In the genomic region with DNA sequence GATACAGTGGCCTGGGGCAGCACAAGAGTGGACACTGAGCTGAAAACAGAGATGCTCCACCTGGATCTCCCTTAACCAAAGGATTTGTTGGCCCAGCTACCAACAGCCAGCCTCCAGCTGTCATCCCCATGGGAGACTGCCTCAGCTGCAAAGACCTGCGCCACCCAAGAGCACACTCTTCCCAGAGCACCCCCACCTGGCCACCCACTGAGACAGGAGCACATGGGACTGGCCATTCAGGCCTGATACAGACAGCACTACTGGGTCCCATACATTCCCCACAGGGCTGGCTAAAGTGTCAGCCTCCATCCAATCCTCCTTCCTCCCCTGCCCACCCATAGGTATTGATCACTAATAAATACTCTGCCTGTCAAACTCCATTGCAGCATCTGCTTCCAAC, we compare ENCODE assay signal across 17 cellular contexts.
DNase-seq lines count a peak whose midpoint lies in the region; ATAC-seq and TF ChIP-seq lines count a peak whose summit lies in the region.
"Had no signal": no experiment of that assay in that cellular context is flagged by ENCODE, and none has a peak within 500 bp of the region (broad histone marks: within the 10 kb centered on the region; RNA-seq: fewer than 3 reads in every experiment).

No MANE protein-coding gene starts in this region.

- H3K27ac ChIP-seq in SJCRH30 (no peak overlapping the region), coronary artery (no peak overlapping the region), neuronal stem cell (replicated peaks; ENCODE audit: low read length) (no peak overlapping the region)

- H3K4me3 ChIP-seq in SJCRH30 (no peak overlapping the region), coronary artery (no peak overlapping the region), neuronal stem cell (ENCODE audit: low read length in 2 of 2) (no peak overlapping the region)
- H3K4me3 ChIP-seq: HAP-1 had no signal

- ATAC-seq in activated naive CD8-positive, alpha-beta T cell treated with anti-CD3 and anti-CD28 coated beads, Interleukin-2, amount 10 ng/mL, durations not matched to agents 7 days and 5 days (ENCODE audit: low read depth), result no peak
- no peak for ATAC-seq in activated naive CD8-positive, alpha-beta T cell treated with anti-CD3 and anti-CD28 coated beads, Interleukin-2, amount 50 U/mL, for 24 hours

- no peak for TF ChIP-seq CTCF in coronary artery (IDR thresholded peaks at IDR 0.05)

- peaks cover 16% of the 10 kb centered on the region for H3K9me3 Mint-ChIP-seq in activated naive CD8-positive, alpha-beta T cell treated with anti-CD3 and anti-CD28 coated beads, Interleukin-2, amount 10 ng/mL, durations not matched to agents 7 days and 5 days
- peaks cover 6% of the 10 kb centered on the region for H3K9me3 Mint-ChIP-seq in activated naive CD8-positive, alpha-beta T cell treated with anti-CD3 and anti-CD28 coated beads, Interleukin-2, amount 50 U/mL, for 24 hours

- no peak overlapping the region for H4K91ac ChIP-seq in neuronal stem cell (ENCODE audit: low read depth, low read length, poor library complexity)

- H3K4me1 Mint-ChIP-seq in activated naive CD8-positive, alpha-beta T cell treated with anti-CD3 and anti-CD28 coated beads, Interleukin-2, amount 10 ng/mL, durations not matched to agents 7 days and 5 days, result peaks cover 5% of the 10 kb centered on the region
- peaks cover 5% of the 10 kb centered on the region for H3K4me1 Mint-ChIP-seq in activated naive CD8-positive, alpha-beta T cell treated with anti-CD3 and anti-CD28 coated beads, Interleukin-2, amount 50 U/mL, for 24 hours

- no peak overlapping the region for H3K27ac Mint-ChIP-seq in activated naive CD8-positive, alpha-beta T cell treated with anti-CD3 and anti-CD28 coated beads, Interleukin-2, amount 10 ng/mL, durations not matched to agents 7 days and 5 days
- H3K27ac Mint-ChIP-seq in activated naive CD8-positive, alpha-beta T cell treated with anti-CD3 and anti-CD28 coated beads, Interleukin-2, amount 50 U/mL, for 24 hours, result no peak overlapping the region
- H3K27ac Mint-ChIP-seq: CD4-positive, alpha-beta memory T cell had no signal

- no peak overlapping the region for H3K14ac ChIP-seq in neuronal stem cell (ENCODE audit: low read length)

- H3K27me3 Mint-ChIP-seq in activated naive CD8-positive, alpha-beta T cell treated with anti-CD3 and anti-CD28 coated beads, Interleukin-2, amount 10 ng/mL, durations not matched to agents 7 days and 5 days, result no peaks in the 10 kb centered on the region
- no peaks in the 10 kb centered on the region for H3K27me3 Mint-ChIP-seq in activated naive CD8-positive, alpha-beta T cell treated with anti-CD3 and anti-CD28 coated beads, Interleukin-2, amount 50 U/mL, for 24 hours
- H3K27me3 Mint-ChIP-seq: CD4-positive, alpha-beta memory T cell had no signal

- H2BK12ac ChIP-seq in neuronal stem cell (ENCODE audit: low read length), result no peak overlapping the region

- peaks cover 11% of the 10 kb centered on the region for H3K36me3 Mint-ChIP-seq in activated naive CD8-positive, alpha-beta T cell treated with anti-CD3 and anti-CD28 coated beads, Interleukin-2, amount 10 ng/mL, durations not matched to agents 7 days and 5 days
- no peaks in the 10 kb centered on the region for H3K36me3 Mint-ChIP-seq in activated naive CD8-positive, alpha-beta T cell treated with anti-CD3 and anti-CD28 coated beads, Interleukin-2, amount 50 U/mL, for 24 hours (ENCODE audit: low read depth)
- H3K36me3 Mint-ChIP-seq: CD4-positive, alpha-beta memory T cell had no signal

- no peak overlapping the region for H3K4me2 ChIP-seq in neuronal stem cell (ENCODE audit: insufficient read depth, low read length, poor library complexity, severe bottlenecking)

- no peak overlapping the region for H3K23ac ChIP-seq in neuronal stem cell (ENCODE audit: low read depth, low read length, poor library complexity)

- H3K9ac ChIP-seq in neuronal stem cell (ENCODE audit: low read depth, low read length, poor library complexity), result no peak overlapping the region

- no CpG with 5 or more reads among the region's 1 CpG for WGBS in neuronal stem cell (ENCODE audit: extremely low coverage in 2 of 2, insufficient read length in 2 of 2, insufficient replicate concordance in 1 of 2), 2 donors

- no peak overlapping the region for H3K18ac ChIP-seq in neuronal stem cell (ENCODE audit: low read length)

- no peak overlapping the region for H2AFZ ChIP-seq in neuronal stem cell (ENCODE audit: low read length)

- POLR2A ChIA-PET in activated naive CD8-positive, alpha-beta T cell treated with anti-CD3 and anti-CD28 coated beads, Interleukin-2, amount 10 ng/mL, durations not matched to agents 7 days and 5 days (lab: Charles Lee), result interaction anchor here (1.1 kb wide), 1 partner anchor 20 kb away, joined by 3 read pairs; no protein-coding TSS in a partner anchor

- no peak overlapping the region for H2AK5ac ChIP-seq in neuronal stem cell (ENCODE audit: low read depth, low read length)

- peak overlapping the region; percentile 39 for H2BK15ac ChIP-seq in neuronal stem cell (ENCODE audit: low read length)

- H4K8ac ChIP-seq in neuronal stem cell (ENCODE audit: low read depth, low read length), result no peak overlapping the region

- no peaks in the 10 kb centered on the region for H3K79me1 ChIP-seq in neuronal stem cell (ENCODE audit: low read depth, low read length)

- H2BK120ac ChIP-seq in neuronal stem cell (ENCODE audit: low read depth, low read length), result no peak overlapping the region

- no peak overlapping the region for H2BK5ac ChIP-seq in neuronal stem cell (ENCODE audit: low read length)

- peak; percentile 10 for DNase-seq in activated naive CD8-positive, alpha-beta T cell treated with anti-CD3 and anti-CD28 coated beads, Interleukin-2, amount 10 ng/mL, durations not matched to agents 7 days and 5 days
- no peak for DNase-seq in activated naive CD8-positive, alpha-beta T cell treated with anti-CD3 and anti-CD28 coated beads, Interleukin-2, amount 50 U/mL, for 24 hours
- DNase-seq in SJCRH30 (peak; percentile 21 to 32), coronary artery (ENCODE audit: low spot score) (peak; percentile 54), neuronal stem cell (ENCODE audit: low spot score) (no peak), iPS-NIHi7 (ENCODE audit: extremely low spot score) (no peak), NCI-H1694 (lab: John Stamatoyannopoulos, UW) (no peak), NCI-H774 (lab: John Stamatoyannopoulos, UW) (no peak)
- DNase-seq: C1 segment of cervical spinal cord; Calu3; CD4-positive, alpha-beta memory T cell; COR-L47; DMS53; DMS79 treated with DMSO at 0.1 percent for 48 hours; GF-D8; GOT3 had no signal

- no peak overlapping the region for H3K4me3 Mint-ChIP-seq in activated naive CD8-positive, alpha-beta T cell treated with anti-CD3 and anti-CD28 coated beads, Interleukin-2, amount 10 ng/mL, durations not matched to agents 7 days and 5 days
- no peak overlapping the region for H3K4me3 Mint-ChIP-seq in activated naive CD8-positive, alpha-beta T cell treated with anti-CD3 and anti-CD28 coated beads, Interleukin-2, amount 50 U/mL, for 24 hours
- H3K4me3 Mint-ChIP-seq: CD4-positive, alpha-beta memory T cell had no signal

- no peak overlapping the region for H3K4ac ChIP-seq in neuronal stem cell (ENCODE audit: low read length)

- H3K36me3 ChIP-seq in SJCRH30 (no peaks in the 10 kb centered on the region), neuronal stem cell (replicated peaks in 1 of 2; ENCODE audit: control insufficient read depth in 2 of 2, insufficient read depth in 2 of 2, low read length in 2 of 2) (no peaks in the 10 kb centered on the region)
- H3K36me3 ChIP-seq: HAP-1 had no signal

- H3K27me3 ChIP-seq in SJCRH30 (no peaks in the 10 kb centered on the region), neuronal stem cell (ENCODE audit: control insufficient read depth in 3 of 3, insufficient read depth in 3 of 3, low read depth in 1 of 3, low read length in 3 of 3) (no peaks in the 10 kb centered on the region)

- no peaks in the 10 kb centered on the region for H3K9me3 ChIP-seq in SJCRH30 (replicated peaks)
- H3K9me3 ChIP-seq in neuronal stem cell (replicated peaks in 1 of 2; ENCODE audit: control insufficient read depth in 2 of 2, insufficient read depth in 1 of 2, low read depth in 1 of 2, low read length in 2 of 2), result no peaks in the 10 kb centered on the region
- H3K9me3 ChIP-seq: HAP-1 had no signal

- H3K4me1 ChIP-seq in SJCRH30 (peaks cover 6% of the 10 kb centered on the region; the same call in 1 of the 2 replicates), neuronal stem cell (ENCODE audit: control insufficient read depth in 2 of 2, insufficient read depth in 1 of 2, low read depth in 1 of 2, low read length in 2 of 2) (peaks cover 0 to 3% of the 10 kb centered on the region in 2 donors)
- H3K4me1 ChIP-seq: HAP-1 had no signal

Comparison
In these comparisons a context has a peak if more than half of its experiments do, and no peak if none do; other contexts are left out.
1. DNase-seq: peak in activated naive CD8-positive, alpha-beta T cell treated with anti-CD3 and anti-CD28 coated beads, Interleukin-2, amount 10 ng/mL, durations not matched to agents 7 days and 5 days (single experiment), SJCRH30 (2 of 2) and coronary artery (single experiment); none in activated naive CD8-positive, alpha-beta T cell treated with anti-CD3 and anti-CD28 coated beads, Interleukin-2, amount 50 U/mL, for 24 hours (single experiment), neuronal stem cell (single experiment), iPS-NIHi7 (single experiment), NCI-H1694 (single experiment) and NCI-H774 (single experiment).